In genomic region chr5:150496098-150496497, GRCh38 we compare ENCODE assay signal across 13 cellular contexts. TPM values are rescaled to one million over a fixed set of nuclear protein-coding genes. Genes with fewer than 3 reads are reported as not detected.
DNase-seq lines count a peak whose midpoint lies in the region; ATAC-seq and TF ChIP-seq lines count a peak whose summit lies in the region.
"Had no signal": no experiment of that assay in that cellular context is flagged by ENCODE, and none has a peak within 500 bp of the region (broad histone marks: within the 10 kb centered on the region; RNA-seq: fewer than 3 reads in every experiment).

No MANE protein-coding gene starts in this region.

- no peak overlapping the region for H3K4me3 Mint-ChIP-seq in dendritic cell treated with granulocyte-macrophage colony-stimulating factor and Interleukin-4, amounts not matched to agents 40 ng/mL and 50 ng/mL, for 4 days
- H3K4me3 Mint-ChIP-seq in nephron: no peak overlapping the region
- H3K4me3 Mint-ChIP-seq: CD4-positive, CD25-positive, alpha-beta regulatory T cell; stimulated activated memory B cell treated with anti-CD40 and anti-IgM and Interleukin-4, amounts not matched to agents 10 μg/mL and 1 μg/mL and 100 μg/mL, for 72 hours had no signal

- H2BK15ac ChIP-seq in IMR-90 (ENCODE audit: low read depth, low read length): peak overlapping the region; percentile 75

- BruUV-seq in IMR-90 (replicated peaks; lab: Mats Ljungman, UMichigan): no TSS peak

- peak overlapping the region; percentile 72 for H3K4ac ChIP-seq in IMR-90 (ENCODE audit: low read depth, low read length)

- H3K27ac ChIP-seq in IMR-90 (ENCODE audit: insufficient read depth, low read length) (peak overlapping the region; percentile 78), suprapubic skin (peak overlapping the region; percentile 82)

- peak overlapping the region; percentile 28 for H3K27ac Mint-ChIP-seq in dendritic cell treated with granulocyte-macrophage colony-stimulating factor and Interleukin-4, amounts not matched to agents 40 ng/mL and 50 ng/mL, for 4 days
- peak overlapping the region in 2 of 3 experiments; percentile 3 to 11 for H3K27ac Mint-ChIP-seq in nephron
- H3K27ac Mint-ChIP-seq: CD4-positive, CD25-positive, alpha-beta regulatory T cell; stimulated activated memory B cell treated with anti-CD40 and anti-IgM and Interleukin-4, amounts not matched to agents 10 μg/mL and 1 μg/mL and 100 μg/mL, for 72 hours had no signal

- no peaks in the 10 kb centered on the region for H3K9me3 Mint-ChIP-seq in dendritic cell treated with granulocyte-macrophage colony-stimulating factor and Interleukin-4, amounts not matched to agents 40 ng/mL and 50 ng/mL, for 4 days
- H3K9me3 Mint-ChIP-seq in nephron: no peaks in the 10 kb centered on the region
- H3K9me3 Mint-ChIP-seq: stimulated activated memory B cell treated with anti-CD40 and anti-IgM and Interleukin-4, amounts not matched to agents 10 μg/mL and 1 μg/mL and 100 μg/mL, for 72 hours had no signal

- peaks cover 59% of the 10 kb centered on the region for H3K9me1 ChIP-seq in IMR-90 (ENCODE audit: insufficient read depth, low read length)

- peak overlapping the region; percentile 80; the same call in 1 of the 2 replicates for H3K23ac ChIP-seq in IMR-90 (ENCODE audit: low read depth, low read length)

- no peak for TF ChIP-seq RAD21 in IMR-90 (IDR thresholded peaks at IDR 0.05; ENCODE audit: low read length)

- H3K4me1 ChIP-seq in IMR-90 (ENCODE audit: control insufficient read depth, insufficient read depth, low read length): peaks cover 54% of the 10 kb centered on the region
- peaks cover 82% of the 10 kb centered on the region for H3K4me1 ChIP-seq in suprapubic skin

- DNase-seq in IMR-90: no peak
- no peak for DNase-seq in suprapubic skin (ENCODE audit: low spot score in 2 of 2)
- no peak for DNase-seq in activated CD4-positive, alpha-beta T cell treated with anti-CD3 and anti-CD28 coated beads for 48 hours
- no peak for DNase-seq in germinal center (ENCODE audit: low spot score)
- DNase-seq: activated CD4-positive, CD25-positive, alpha-beta regulatory T cell; CD4-positive, CD25-positive, alpha-beta regulatory T cell; NCI-H2171; stimulated activated CD4-positive, alpha-beta T cell treated with anti-CD3 and anti-CD28 coated beads, Interleukin-4, amount 100 ng/mL, for 24 hours had no signal

- TF ChIP-seq CTCF in IMR-90 (conservative IDR thresholded peaks at IDR 0.05; ENCODE audit: low read depth, low read length): no peak
- no peak for TF ChIP-seq CTCF in nephron (IDR thresholded peaks at IDR 0.05; ENCODE audit: unreplicated experiment in 3 of 3)
- no peak for TF ChIP-seq CTCF in suprapubic skin (IDR thresholded peaks at IDR 0.05)

- H2AK9ac ChIP-seq in IMR-90 (replicated peaks; ENCODE audit: low read depth, low read length, poor library complexity): peak overlapping the region; percentile 84

- H2BK5ac ChIP-seq in IMR-90 (ENCODE audit: low read depth, low read length, poor library complexity, severe bottlenecking): peak overlapping the region; percentile 73

- peaks cover 63% of the 10 kb centered on the region for H3K36me3 Mint-ChIP-seq in dendritic cell treated with granulocyte-macrophage colony-stimulating factor and Interleukin-4, amounts not matched to agents 40 ng/mL and 50 ng/mL, for 4 days (ENCODE audit: low read depth)
- H3K36me3 Mint-ChIP-seq in nephron (ENCODE audit: low read depth): peaks cover 36% of the 10 kb centered on the region
- H3K36me3 Mint-ChIP-seq: CD4-positive, CD25-positive, alpha-beta regulatory T cell had no signal

- H3K27me3 Mint-ChIP-seq in dendritic cell treated with granulocyte-macrophage colony-stimulating factor and Interleukin-4, amounts not matched to agents 40 ng/mL and 50 ng/mL, for 4 days: no peaks in the 10 kb centered on the region
- no peaks in the 10 kb centered on the region for H3K27me3 Mint-ChIP-seq in nephron (ENCODE audit: low read depth)
- H3K27me3 Mint-ChIP-seq: stimulated activated memory B cell treated with anti-CD40 and anti-IgM and Interleukin-4, amounts not matched to agents 10 μg/mL and 1 μg/mL and 100 μg/mL, for 72 hours had no signal

- no peak overlapping the region for H3K56ac ChIP-seq in IMR-90 (ENCODE audit: extremely low read depth, insufficient read depth, low read length)

- peaks cover 10% of the 10 kb centered on the region for H3K36me3 ChIP-seq in IMR-90 (ENCODE audit: control insufficient read depth, insufficient read depth, low read length)
- no peaks in the 10 kb centered on the region for H3K36me3 ChIP-seq in suprapubic skin

- no CpG with 5 or more reads among the region's 3 CpGs for WGBS in IMR-90 (ENCODE audit: extremely low coverage in 2 of 2, insufficient read length in 1 of 2), 2 experiments
- WGBS in suprapubic skin: 76% methylated on average over 3 of the region's 3 CpGs

- in situ Hi-C loops in IMR-90 (cut with MboI; ENCODE audit: low sequenced_read_pairs): no loop called here

- H3K4me3 ChIP-seq in IMR-90 (ENCODE audit: insufficient read depth, low read depth, low read length): no peak overlapping the region
- no peak overlapping the region for H3K4me3 ChIP-seq in suprapubic skin

- peaks cover 64% of the 10 kb centered on the region for H3K4me1 Mint-ChIP-seq in dendritic cell treated with granulocyte-macrophage colony-stimulating factor and Interleukin-4, amounts not matched to agents 40 ng/mL and 50 ng/mL, for 4 days (ENCODE audit: low read depth)
- H3K4me1 Mint-ChIP-seq in nephron: peaks cover 65% of the 10 kb centered on the region
- H3K4me1 Mint-ChIP-seq: CD4-positive, CD25-positive, alpha-beta regulatory T cell had no signal

- H3K9me3 ChIP-seq in IMR-90 (ENCODE audit: control insufficient read depth, insufficient read depth, low read length) (no peaks in the 10 kb centered on the region), suprapubic skin (no peaks in the 10 kb centered on the region)

- H4K8ac ChIP-seq in IMR-90 (ENCODE audit: low read depth in 2 of 2, low read length in 2 of 2): peak overlapping the region in 1 of 2 experiments; percentile 57; a peak in 2 of 4 replicates

- CTCF ChIA-PET in IMR-90 (lab: Yijun Ruan, JAX): no interaction called here

- POLR2A ChIA-PET in IMR-90 (lab: Charles Lee; ENCODE audit: unreplicated experiment): no interaction called here

- H4K20me1 ChIP-seq in IMR-90 (ENCODE audit: insufficient read depth, low read length): peaks cover 65% of the 10 kb centered on the region

- H4K91ac ChIP-seq in IMR-90 (ENCODE audit: insufficient read depth, low read depth, low read length): peak overlapping the region; percentile 65; the same call in 1 of the 2 replicates

- H3K9ac ChIP-seq in IMR-90 (ENCODE audit: low read depth, low read length): no peak overlapping the region

- peak overlapping the region; percentile 45 for H2BK120ac ChIP-seq in IMR-90 (ENCODE audit: low read depth, low read length)

- H3K14ac ChIP-seq in IMR-90 (replicated peaks; ENCODE audit: low read depth, low read length): peak overlapping the region; percentile 36; the same call in 1 of the 2 replicates

- TF ChIP-seq EP300 in suprapubic skin (IDR thresholded peaks at IDR 0.05): no peak

- H3K27me3 ChIP-seq in IMR-90 (ENCODE audit: control insufficient read depth, insufficient read depth, low read length): no peaks in the 10 kb centered on the region
- H3K27me3 ChIP-seq in suprapubic skin: no peaks in the 10 kb centered on the region

- H3K4me2 ChIP-seq in IMR-90 (ENCODE audit: low read depth, low read length): no peak overlapping the region

- peak overlapping the region; percentile 87 for H2AK5ac ChIP-seq in IMR-90 (ENCODE audit: low read depth, low read length)

- TF ChIP-seq POLR2A in IMR-90 (IDR thresholded peaks at IDR 0.05; ENCODE audit: low read depth, low read length) (no peak), suprapubic skin (IDR thresholded peaks at IDR 0.05) (no peak)

- peak overlapping the region; percentile 26 for H2AFZ ChIP-seq in IMR-90 (replicated peaks; ENCODE audit: low read length, poor library complexity)

- dilution Hi-C loops in IMR-90 (cut with HindIII; ENCODE audit: low sequenced_read_pairs, unreplicated experiment): no loop called here

- peak overlapping the region; percentile 54; the same call in 1 of the 2 replicates for H2BK20ac ChIP-seq in IMR-90 (ENCODE audit: low read depth, low read length)

- intact Hi-C loops in IMR-90 (cut with micrococcal nuclease): no loop called here
- intact Hi-C loops in dendritic cell treated with granulocyte-macrophage colony-stimulating factor and Interleukin-4, amounts not matched to agents 40 ng/mL and 50 ng/mL, for 4 days (cut with micrococcal nuclease): no loop called here

- H3K79me1 ChIP-seq in IMR-90 (ENCODE audit: low read depth in 1 of 2, low read length in 2 of 2): peaks cover 32 to 73% of the 10 kb centered on the region in 2 experiments

- ATAC-seq in IMR-90 (ENCODE audit: low read depth) (no peak), HG03521 (IDR thresholded peaks at IDR 0.05; ENCODE audit: unreplicated experiment) (no peak), GM18909 (IDR thresholded peaks at IDR 0.05; ENCODE audit: poor library complexity, unreplicated experiment) (no peak)
- ATAC-seq: stimulated activated memory B cell treated with anti-CD40 and anti-IgM and Interleukin-4, amounts not matched to agents 10 μg/mL and 1 μg/mL and 100 μg/mL, for 72 hours had no signal

- peak overlapping the region; percentile 51 for H3K18ac ChIP-seq in IMR-90 (ENCODE audit: low read depth, low read length)

- peak overlapping the region; percentile 52; the same call in 1 of the 2 replicates for H4K5ac ChIP-seq in IMR-90 (ENCODE audit: low read depth, low read length)

TF ChIP-seq in IMR-90, 13 proteins besides CTCF, POLR2A, EP300 and RAD21 (continues in another document):
- TF ChIP-seq USF2 (IDR thresholded peaks at IDR 0.05; ENCODE audit: low read depth, low read length) (no peak), BHLHE40 (IDR thresholded peaks at IDR 0.05; ENCODE audit: low read depth, low read length) (no peak), CEBPB (IDR thresholded peaks at IDR 0.05; ENCODE audit: low read depth, low read length) (no peak), MAFK (IDR thresholded peaks at IDR 0.05; ENCODE audit: low read depth, low read length) (no peak)

RNA-seq across cellular contexts. Expression of gene NDST1, which starts 11.8 kb away (rescaled TPM):
- 30.3 and 30.5 TPM in 2 replicates for total RNA-seq in IMR-90 (2012; rRNA removed)
- polyA plus RNA-seq in IMR-90 (2012; rRNA removed): 80.4 and 101 TPM in 2 replicates
- polyA plus RNA-seq in IMR-90 (2012; cell fraction: cytosol; rRNA removed): 41.4 and 74.0 TPM in 2 replicates
- 81.4 and 121 TPM in 2 replicates for polyA plus RNA-seq in IMR-90 (2012; cell fraction: nucleus; rRNA removed; ENCODE audit: low replicate concordance)
- total RNA-seq in suprapubic skin: 100 to 1,000 TPM in 3 of 4 donors, 10 to 100 TPM in 1; 94.6 to 157 (median 134) TPM
- polyA plus RNA-seq: CD4-positive, CD25-positive, alpha-beta regulatory T cell had no signal

RNA-seq across cellular contexts. Expression of gene RPS14, which starts 46.6 kb away (rescaled TPM):
- 7,310 and 7,583 TPM in 2 replicates for total RNA-seq in IMR-90 (2012; rRNA removed)
- polyA plus RNA-seq in IMR-90 (2012; rRNA removed): 6,296 and 6,747 TPM in 2 replicates
- 5,609 and 17,745 TPM in 2 replicates for polyA plus RNA-seq in IMR-90 (2012; cell fraction: cytosol; rRNA removed)
- 873 and 3,349 TPM in 2 replicates for polyA plus RNA-seq in IMR-90 (2012; cell fraction: nucleus; rRNA removed; ENCODE audit: low replicate concordance)
- 1,000 to 10,000 TPM; 1,684 to 3,537 (median 3,314) TPM for total RNA-seq in suprapubic skin
